In genomic region chr18:45664824-45665763, GRCh38 we compare ENCODE assay signal across 8 cellular contexts. TPM values are rescaled to one million over a fixed set of nuclear protein-coding genes. Genes with fewer than 3 reads are reported as not detected.
A peak's percentile ranks its signal among the peaks of the same experiment; 100 is the strongest.
DNase-seq lines count a peak whose midpoint lies in the region; ATAC-seq, FAIRE-seq and TF ChIP-seq lines count a peak whose summit lies in the region.

No MANE protein-coding gene starts in this region.

- TF ChIP-seq RAD21 in K562 (CRISPR knock-in tag; conservative IDR thresholded peaks at IDR 0.05 in 1 of 2, IDR thresholded peaks at IDR 0.05 in 1 of 2), result peak; percentile 76 to 82

- WGBS in K562 (ENCODE audit: insufficient coverage, low coverage, missing lambda C conversion rate), result 0% methylated on average over 6 of the region's 6 CpGs
- no CpG with 5 or more reads among the region's 6 CpGs for WGBS in iPS DF 6.9 (ENCODE audit: insufficient coverage, insufficient read length)

- H3K4me1 ChIP-seq in HEK293 (ENCODE audit: control insufficient read depth, insufficient read depth, low read length) (peaks cover 2% of the 10 kb centered on the region; the same call in 1 of the 2 replicates), K562 (replicated peaks in 1 of 2; ENCODE audit: control insufficient read depth in 2 of 2, insufficient read depth in 2 of 2, low read length in 2 of 2) (peaks cover 7 to 8% of the 10 kb centered on the region in 2 experiments; a peak in 3 of 5 replicates), iPS DF 6.9 (ENCODE audit: control insufficient read depth, insufficient read depth, low read length) (peaks cover 4% of the 10 kb centered on the region)

- H3K9me1 ChIP-seq in K562 (ENCODE audit: control insufficient read depth, insufficient read depth, low read length), result no peaks in the 10 kb centered on the region

- no peak overlapping the region; a peak in 1 of 4 replicates for H3K9ac ChIP-seq in K562 (ENCODE audit: insufficient read depth in 1 of 2, low read depth in 2 of 2, low read length in 2 of 2)

- H3K4me3 ChIP-seq in HEK293 (ENCODE audit: low read depth, low read length) (no peak overlapping the region), K562 (no peak overlapping the region), iPS DF 6.9 (ENCODE audit: low read length) (no peak overlapping the region)

- DNase-seq in EL, result peak; percentile 69
- peak; percentile 75 for DNase-seq in NCI-H128 (lab: John Stamatoyannopoulos, UW; ENCODE audit: unreplicated experiment)
- peak; percentile 55 to 66 (median 61) for DNase-seq in K562 (ENCODE audit: extremely low read depth in 1 of 4, low spot score in 3 of 4)
- peak; percentile 54 for DNase-seq in iPS DF 6.9 (ENCODE audit: low read depth, low spot score)
- DNase-seq in stimulated activated CD4-positive, alpha-beta T cell treated with anti-CD3 and anti-CD28 coated beads, Interleukin-12 subunit alpha, Interleukin-12 subunit beta, amount 100 ng/mL, for 24 hours (ENCODE audit: low read depth in 2 of 2), result peak; percentile 51 to 52

- no peaks in the 10 kb centered on the region for H3K79me2 ChIP-seq in K562 (ENCODE audit: control insufficient read depth, insufficient read depth, low read length)

- intact Hi-C loops in K562 (cut with micrococcal nuclease), result loop anchor here (1.0 to 10.0 kb wide), 7 partner anchors 26 to 408 kb away; partner anchors contain the start of gene PSTPIP2

- H3K27ac ChIP-seq in HEK293 (ENCODE audit: extremely low read depth, low read depth, low read length) (no peak overlapping the region), K562 (ENCODE audit: extremely low read depth, low read depth, low read length) (no peak overlapping the region), iPS DF 6.9 (ENCODE audit: low read length) (no peak overlapping the region)

- H3K36me3 ChIP-seq in HEK293 (ENCODE audit: control insufficient read depth in 2 of 2, insufficient read depth in 1 of 2, low read length in 2 of 2) (no peaks in the 10 kb centered on the region), K562 (ENCODE audit: control insufficient read depth, insufficient read depth, low read length) (no peaks in the 10 kb centered on the region), iPS DF 6.9 (ENCODE audit: control insufficient read depth, insufficient read depth, low read length) (no peaks in the 10 kb centered on the region)

- in situ Hi-C loops in K562 (cut with MboI), result no loop called here

- no TSS peak for BruUV-seq in K562 (replicated peaks; lab: Mats Ljungman, UMichigan)

- no peaks in the 10 kb centered on the region for H4K20me1 ChIP-seq in K562 (replicated peaks; ENCODE audit: control insufficient read depth, insufficient read depth, low read length)

- no peak overlapping the region for H3K4me2 ChIP-seq in K562 (ENCODE audit: insufficient read depth, low read length)

- H3K9me3 ChIP-seq in HEK293 (ENCODE audit: control insufficient read depth, insufficient read depth, low read depth, low read length) (no peaks in the 10 kb centered on the region), K562 (replicated peaks; ENCODE audit: control insufficient read depth, insufficient read depth, low read depth, low read length) (no peaks in the 10 kb centered on the region), iPS DF 6.9 (ENCODE audit: control insufficient read depth, insufficient read depth, low read length) (no peaks in the 10 kb centered on the region)

- TF ChIP-seq EP300 in K562 (IDR thresholded peaks at IDR 0.05; ENCODE audit: low read length), result no peak

- peak; percentile 32 for FAIRE-seq in TTC549 (lab: Jason Lieb, UNC)
- FAIRE-seq in K562 (lab: Jason Lieb, UNC), result peak; percentile 96

- peak; percentile 76 for TF ChIP-seq CTCF in HEK293 (tag by site-specific recombination; IDR thresholded peaks at IDR 0.05)
- TF ChIP-seq CTCF in K562 (IDR thresholded peaks at IDR 0.05 in 2 of 3, conservative IDR thresholded peaks at IDR 0.05 in 1 of 3; ENCODE audit: insufficient read depth in 2 of 3, low read depth in 1 of 3, low read length in 3 of 3), result peak; percentile 69 to 83 (median 75)

- H3K27me3 ChIP-seq in K562 (ENCODE audit: control insufficient read depth in 2 of 2, insufficient read depth in 2 of 2, low read length in 2 of 2), result peaks cover 0 to 13% of the 10 kb centered on the region in 2 experiments; a peak in 2 of 5 replicates
- no peaks in the 10 kb centered on the region for H3K27me3 ChIP-seq in iPS DF 6.9 (ENCODE audit: control insufficient read depth, insufficient read depth, low read length)

- POLR2A ChIA-PET in HEK293 (lab: Yijun Ruan, JAX) (no interaction called here), K562 (lab: Yijun Ruan, JAX) (interaction anchor here (1.0 to 1.2 kb wide), 2 partner anchors 13 to 58 kb away, joined by 3 read pairs; no protein-coding TSS in a partner anchor)

- CTCF ChIA-PET in HEK293 (lab: Yijun Ruan, JAX), result interaction anchor here (0.6 to 5.4 kb wide), 61 partner anchors 9 to 993 kb away, joined by 3 to 60 read pairs (median 4); partner anchors contain the start of gene PSTPIP2
- CTCF ChIA-PET in K562 (lab: Yijun Ruan, JAX; ENCODE audit: low intra/inter-chr PET ratio), result interaction anchor here (0.8 to 1.7 kb wide), 8 partner anchors 57 to 409 kb away, joined by 3 to 6 read pairs (median 4); no protein-coding TSS in a partner anchor

- ATAC-seq in K562, result peak; percentile 82
- ATAC-seq in GM21576 (IDR thresholded peaks at IDR 0.05; ENCODE audit: unreplicated experiment), result no peak

- no peak for TF ChIP-seq POLR2A in K562 (conservative IDR thresholded peaks at IDR 0.05)

- H2AFZ ChIP-seq in K562 (ENCODE audit: low read depth, low read length), result peak overlapping the region; percentile 72

TF ChIP-seq in HEK293, 187 proteins besides CTCF, POLR2A, EP300 and RAD21 (continues in another document):
- TF ChIP-seq ZNF747 (tag by site-specific recombination; IDR thresholded peaks at IDR 0.05), result no peak
- TF ChIP-seq ZSCAN30 (tag by site-specific recombination; IDR thresholded peaks at IDR 0.05), result 0 out of 2 replicates have a peak, but pooled peaks have one; percentile 33
- TF ChIP-seq ZNF239 (tag by site-specific recombination; IDR thresholded peaks at IDR 0.05), result no peak
- no peak for TF ChIP-seq ZNF561 (tag by site-specific recombination; IDR thresholded peaks at IDR 0.05; ENCODE audit: borderline replicate concordance)
- no peak for TF ChIP-seq REPIN1 (tag by site-specific recombination; IDR thresholded peaks at IDR 0.05; ENCODE audit: low read depth)
- no peak for TF ChIP-seq ZNF785 (tag by site-specific recombination; IDR thresholded peaks at IDR 0.05)
- no peak for TF ChIP-seq FEZF1 (tag by site-specific recombination; IDR thresholded peaks at IDR 0.05)
- TF ChIP-seq ZNF600 (tag by site-specific recombination; IDR thresholded peaks at IDR 0.05), result peak; percentile 49; the same call in 1 of the 2 replicates

TF ChIP-seq in K562, 482 proteins besides CTCF, POLR2A, EP300 and RAD21 (continues in another document):
- no peak for TF ChIP-seq ZNF239 (CRISPR knock-in tag; IDR thresholded peaks at IDR 0.05)
- TF ChIP-seq SMC3 (conservative IDR thresholded peaks at IDR 0.05; ENCODE audit: insufficient read depth, low read depth, low read length), result peak; percentile 67
- peak; percentile 32; the same call in 1 of the 2 replicates for TF ChIP-seq STAG1 (CRISPR knock-in tag; IDR thresholded peaks at IDR 0.05; ENCODE audit: borderline replicate concordance)

RNA-seq across cellular contexts. Expression of gene SLC14A2, which starts 49.8 kb away (rescaled TPM):
- not detected in 2 replicates for total RNA-seq in K562 (2011; cell fraction: chromatin; rRNA removed; ENCODE audit: low replicate concordance)
- total RNA-seq in K562 (2011; cell fraction: nucleolus; rRNA removed), result not detected in 2 replicates
- total RNA-seq in K562 (2011; cell fraction: nucleoplasm; rRNA removed), result not detected in 2 replicates
- not detected in 2 replicates for total RNA-seq in K562 (2014; rRNA removed)
- not detected in 2 replicates for total RNA-seq in K562 (2014; rRNA removed; fragmentation: Illumina TruSeq; extraction: Trizol)
- total RNA-seq in K562 (2015; rRNA removed; fragmentation: Illumina TruSeq; extraction: Trizol), result not detected in 2 replicates
- not detected in 2 replicates for total RNA-seq in K562 (2021)
- not detected in 2 replicates for polyA plus RNA-seq in K562 (2011; rRNA removed)
- 0.01 TPM in 1 of 2 replicates, not detected in the other for polyA plus RNA-seq in K562 (2011; cell fraction: cytosol; rRNA removed)
- not detected in 2 replicates for polyA plus RNA-seq in K562 (2011; cell fraction: nucleus; rRNA removed)
- polyA plus RNA-seq in K562 (2012), result not detected in 2 replicates
- polyA plus RNA-seq in K562 (2014; fragmentation: Illumina TruSeq; extraction: Trizol), result not detected in 2 replicates
- not detected for polyA plus RNA-seq in K562 (2014; fragmentation: Nextera tagmentation; extraction: Ambion mirVana)
- not detected in 2 replicates for polyA plus RNA-seq in K562 (2014; rRNA removed)
- polyA minus RNA-seq in K562 (2011; rRNA and poly(A)+ RNA removed), result not detected in 2 replicates
- not detected in 2 replicates for polyA minus RNA-seq in K562 (2011; cell fraction: cytosol; rRNA and poly(A)+ RNA removed)
- polyA minus RNA-seq in K562 (2011; cell fraction: nucleus; rRNA and poly(A)+ RNA removed), result not detected in 2 replicates

RNA-seq across cellular contexts. Expression of gene SLC14A1, which starts 58.9 kb away (rescaled TPM):
- total RNA-seq in K562 (2011; cell fraction: chromatin; rRNA removed; ENCODE audit: low replicate concordance), result 0.23 and 0.60 TPM in 2 replicates
- total RNA-seq in K562 (2011; cell fraction: nucleolus; rRNA removed), result 0.53 TPM in 1 of 2 replicates, not detected in the other
- not detected in 2 replicates for total RNA-seq in K562 (2011; cell fraction: nucleoplasm; rRNA removed)
- not detected in 2 replicates for total RNA-seq in K562 (2014; rRNA removed)
- not detected in 2 replicates for total RNA-seq in K562 (2014; rRNA removed; fragmentation: Illumina TruSeq; extraction: Trizol)
- total RNA-seq in K562 (2015; rRNA removed; fragmentation: Illumina TruSeq; extraction: Trizol), result not detected in 2 replicates
- total RNA-seq in K562 (2021), result 0.20 TPM in 2 replicates
- 0.14 and 0.28 TPM in 2 replicates for polyA plus RNA-seq in K562 (2011; rRNA removed)
- polyA plus RNA-seq in K562 (2011; cell fraction: cytosol; rRNA removed), result 0.15 and 0.37 TPM in 2 replicates
- 0.49 and 0.55 TPM in 2 replicates for polyA plus RNA-seq in K562 (2011; cell fraction: nucleus; rRNA removed)
- 0.08 and 0.22 TPM in 2 replicates for polyA plus RNA-seq in K562 (2012)
- polyA plus RNA-seq in K562 (2014; fragmentation: Illumina TruSeq; extraction: Trizol), result 0.40 TPM in 1 of 2 replicates, not detected in the other
- polyA plus RNA-seq in K562 (2014; fragmentation: Nextera tagmentation; extraction: Ambion mirVana), result not detected
- polyA plus RNA-seq in K562 (2014; rRNA removed), result 0.19 TPM in 1 of 2 replicates, not detected in the other
- polyA minus RNA-seq in K562 (2011; rRNA and poly(A)+ RNA removed), result not detected in 2 replicates
- polyA minus RNA-seq in K562 (2011; cell fraction: cytosol; rRNA and poly(A)+ RNA removed), result not detected in 2 replicates
- polyA minus RNA-seq in K562 (2011; cell fraction: nucleus; rRNA and poly(A)+ RNA removed), result not detected in 2 replicates
